28 cellular contexts compared by ENCODE assay signal in genomic region chr7:125572414-125572813, GRCh38.
"Had no signal": no experiment of that assay in that cellular context is flagged by ENCODE, and none has a peak within 500 bp of the region (broad histone marks: within the 10 kb centered on the region; RNA-seq: fewer than 3 reads in every experiment).

No MANE protein-coding gene starts in this region.

- H3K4me3 ChIP-seq: neural progenitor cell, ovary, psoas muscle, right lobe of liver, sigmoid colon, spleen, suprapubic skin, testis, tibial artery, transverse colon, upper lobe of right lung, uterus had no signal

- H3K79me2 ChIP-seq: parathyroid adenoma had no signal

- H3K9ac ChIP-seq: neural progenitor cell, parathyroid adenoma had no signal

- H3K27me3 ChIP-seq: neural progenitor cell, ovary, right lobe of liver, sigmoid colon, spleen, suprapubic skin, testis, tibial artery, transverse colon, upper lobe of right lung, uterus had no signal

- H3K27ac ChIP-seq: neural progenitor cell, ovary, parathyroid adenoma, psoas muscle, right lobe of liver, sigmoid colon, spleen, suprapubic skin, testis, tibial artery, transverse colon, upper lobe of right lung, uterus had no signal

- H3K4me2 ChIP-seq: neural progenitor cell had no signal

- H3K36me3 ChIP-seq: neural progenitor cell, ovary, right lobe of liver, sigmoid colon, spleen, suprapubic skin, tibial artery, transverse colon, upper lobe of right lung, uterus had no signal

- FAIRE-seq: small intestine had no signal

- DNase-seq: naive thymus-derived CD8-positive, alpha-beta T cell; nephron progenitor cell; occipital lobe; ovary; posterior cingulate gyrus; psoas muscle; right cardiac atrium; right lobe of liver; sigmoid colon; small intestine; spleen; stimulated activated CD4-positive, alpha-beta T cell treated with anti-CD3 and anti-CD28 coated beads, Interleukin-12 subunit alpha, Interleukin-12 subunit beta, amount 100 ng/mL, for 4 hours; stimulated activated CD4-positive, alpha-beta T cell treated with anti-CD3 and anti-CD28 coated beads, Interleukin-1b, Interleukin-23, amount 100 ng/mL, for 48 hours; stimulated activated CD4-positive, alpha-beta T cell treated with anti-CD3 and anti-CD28 coated beads, Interleukin-4, amount 100 ng/mL, for 1 hour; stimulated activated CD4-positive, alpha-beta T cell treated with anti-CD3 and anti-CD28 coated beads, Interleukin-4, amount 100 ng/mL, for 4 hours; stimulated activated CD8-positive, alpha-beta memory T cell treated with anti-CD3 and anti-CD28 coated beads, Interleukin-4, amount 100 ng/mL, for 48 hours; stimulated activated naive CD4-positive, alpha-beta T cell; stimulated activated naive CD8-positive, alpha-beta T cell treated with anti-CD3 and anti-CD28 coated beads, Interleukin-15, amount 100 ng/mL, for 72 hours; stimulated activated naive CD8-positive, alpha-beta T cell treated with anti-CD3 and anti-CD28 coated beads, Interleukin-15, Interleukin-2, amounts not matched to agents 100 U/mL and 50 U/mL, for 24 hours; substantia nigra; testis; tibial artery; transverse colon; upper lobe of right lung; uterus had no signal

- H2AFZ ChIP-seq: neural progenitor cell, parathyroid adenoma had no signal

- H3K9me3 ChIP-seq: ovary, psoas muscle, right lobe of liver, sigmoid colon, suprapubic skin, testis, tibial artery, transverse colon, upper lobe of right lung, uterus had no signal
